18 cellular contexts compared by ENCODE assay signal in the genomic region with DNA sequence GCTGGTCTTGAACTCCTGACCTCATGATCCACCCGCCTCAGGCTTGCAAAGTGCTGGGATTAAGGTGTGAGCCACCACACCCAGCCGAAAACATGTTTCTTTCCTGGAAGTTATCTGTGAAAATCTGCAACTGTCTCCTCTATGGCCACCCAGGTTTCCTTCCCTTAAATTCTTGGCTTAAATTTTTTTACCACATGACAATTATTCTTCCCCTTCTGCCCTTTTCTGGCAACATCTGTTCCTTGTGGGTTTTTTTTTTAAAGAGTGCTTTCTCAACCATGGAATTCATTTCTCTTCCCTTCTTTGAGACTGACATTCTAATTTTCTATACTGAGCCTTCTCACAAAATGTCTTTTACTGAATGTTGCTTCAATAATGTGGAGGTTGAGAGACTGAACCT. TPM values are rescaled to one million over a fixed set of nuclear protein-coding genes. Genes with fewer than 3 reads are reported as not detected.
DNase-seq lines count a peak whose midpoint lies in the region; ATAC-seq and TF ChIP-seq lines count a peak whose summit lies in the region.
"Had no signal": no experiment of that assay in that cellular context is flagged by ENCODE, and none has a peak within 500 bp of the region (broad histone marks: within the 10 kb centered on the region; RNA-seq: fewer than 3 reads in every experiment).

No MANE protein-coding gene starts in this region.

- no peak for TF ChIP-seq POLR2A in adrenal gland (IDR thresholded peaks at IDR 0.05)

- DNase-seq in AG20443 (ENCODE audit: low spot score) (peak; percentile 12), KG1 (lab: John Stamatoyannopoulos, UW) (peak; percentile 59), chondrocyte (ENCODE audit: low spot score) (no peak), glutamatergic neuron (no peak), NCI-H2029 treated with DMSO at 0.1 percent for 48 hours (lab: John Stamatoyannopoulos, UW) (no peak), adrenal gland (no peak)
- DNase-seq in activated naive CD8-positive, alpha-beta T cell treated with anti-CD3 and anti-CD28 coated beads for 36 hours = no peak
- DNase-seq: AML-193; CD8-positive, alpha-beta T cell; H7; Karpas-422; NCI-H1417 treated with DMSO at 0.1 percent for 48 hours; NCI-H2029; NCI-H226; OCI-M1; RPMI8226 had no signal

- WGBS in adrenal gland, 4 donors = 38 to 63% (median 49%) methylated on average over 2 of the region's 2 CpGs

- H3K4me3 ChIP-seq in adrenal gland = no peak overlapping the region

- TF ChIP-seq CTCF in chondrocyte (IDR thresholded peaks at IDR 0.05) = no peak
- TF ChIP-seq CTCF in glutamatergic neuron (IDR thresholded peaks at IDR 0.05; ENCODE audit: partially characterized antibody, unreplicated experiment) = no peak
- no peak for TF ChIP-seq CTCF in adrenal gland (IDR thresholded peaks at IDR 0.05)

- H3K36me3 ChIP-seq in adrenal gland (replicated peaks in 1 of 2) = no peaks in the 10 kb centered on the region

- ATAC-seq in GM18867 (IDR thresholded peaks at IDR 0.05; ENCODE audit: unreplicated experiment) = no peak
- ATAC-seq: CD8-positive, alpha-beta T cell; HepG2 had no signal

- intact Hi-C loops in adrenal gland (cut with DNase I) = no loop called here

- H3K36me3 Mint-ChIP-seq in chondrocyte (ENCODE audit: low read depth) (peaks cover 5% of the 10 kb centered on the region), glutamatergic neuron (ENCODE audit: unreplicated experiment) (peaks cover 25% of the 10 kb centered on the region)
- H3K36me3 Mint-ChIP-seq in activated naive CD8-positive, alpha-beta T cell treated with anti-CD3 and anti-CD28 coated beads for 36 hours = peaks cover 2% of the 10 kb centered on the region
- H3K36me3 Mint-ChIP-seq: CD8-positive, alpha-beta T cell had no signal

- peaks cover 6% of the 10 kb centered on the region for H3K27me3 ChIP-seq in adrenal gland

- H3K9me3 ChIP-seq in adrenal gland (replicated peaks in 1 of 3) = no peaks in the 10 kb centered on the region

- H3K27ac Mint-ChIP-seq in chondrocyte (ENCODE audit: unreplicated experiment) = peak overlapping the region; percentile 34
- peak overlapping the region; percentile 19 for H3K27ac Mint-ChIP-seq in glutamatergic neuron (ENCODE audit: unreplicated experiment)
- H3K27ac Mint-ChIP-seq in activated naive CD8-positive, alpha-beta T cell treated with anti-CD3 and anti-CD28 coated beads for 36 hours = no peak overlapping the region
- H3K27ac Mint-ChIP-seq: CD8-positive, alpha-beta T cell had no signal

- no peak overlapping the region for H3K4me3 Mint-ChIP-seq in chondrocyte (ENCODE audit: unreplicated experiment)
- no peak overlapping the region for H3K4me3 Mint-ChIP-seq in glutamatergic neuron (ENCODE audit: unreplicated experiment)
- no peak overlapping the region for H3K4me3 Mint-ChIP-seq in activated naive CD8-positive, alpha-beta T cell treated with anti-CD3 and anti-CD28 coated beads for 36 hours
- H3K4me3 Mint-ChIP-seq: CD8-positive, alpha-beta T cell had no signal

- no peak overlapping the region for H3K27ac ChIP-seq in adrenal gland

- no peaks in the 10 kb centered on the region for H3K27me3 Mint-ChIP-seq in chondrocyte (ENCODE audit: low read depth)
- no peaks in the 10 kb centered on the region for H3K27me3 Mint-ChIP-seq in glutamatergic neuron (ENCODE audit: unreplicated experiment)
- peaks cover 20% of the 10 kb centered on the region for H3K27me3 Mint-ChIP-seq in activated naive CD8-positive, alpha-beta T cell treated with anti-CD3 and anti-CD28 coated beads for 36 hours

- H3K9me3 Mint-ChIP-seq in chondrocyte (ENCODE audit: low read depth) (peaks cover 31% of the 10 kb centered on the region), glutamatergic neuron (ENCODE audit: unreplicated experiment) (peaks cover 7% of the 10 kb centered on the region)
- peaks cover 15% of the 10 kb centered on the region for H3K9me3 Mint-ChIP-seq in activated naive CD8-positive, alpha-beta T cell treated with anti-CD3 and anti-CD28 coated beads for 36 hours

- H3K4me1 ChIP-seq in adrenal gland (replicated peaks in 1 of 2) = no peaks in the 10 kb centered on the region

- peaks cover 24% of the 10 kb centered on the region for H3K4me1 Mint-ChIP-seq in chondrocyte (ENCODE audit: low read depth)
- peaks cover 2% of the 10 kb centered on the region for H3K4me1 Mint-ChIP-seq in glutamatergic neuron (ENCODE audit: low read depth, unreplicated experiment)
- H3K4me1 Mint-ChIP-seq in activated naive CD8-positive, alpha-beta T cell treated with anti-CD3 and anti-CD28 coated beads for 36 hours = no peaks in the 10 kb centered on the region

RNA-seq across cellular contexts. Expression of gene DOK5, which starts 59.7 kb away (rescaled TPM):
- total RNA-seq in chondrocyte = 8.7 to 14.3 TPM (median 9.0 TPM) in 3 replicates
- total RNA-seq in glutamatergic neuron (ENCODE audit: unreplicated experiment) = 30.8 TPM
- 1 to 10 TPM; 3.9 to 4.1 TPM for total RNA-seq in activated naive CD8-positive, alpha-beta T cell treated with anti-CD3 and anti-CD28 coated beads for 36 hours
- total RNA-seq in adrenal gland = 1 to 10 TPM in 3 of 8 donors, under 1 TPM in 4, not detected in 1; 0.29 to 1.9 (median 0.81) TPM
- polyA plus RNA-seq in adrenal gland = 1 to 10 TPM; 1.2 to 2.0 (median 1.4) TPM
- total RNA-seq: CD8-positive, alpha-beta T cell; HepG2 had no signal
- polyA plus RNA-seq: HepG2 had no signal

Comparison
In these comparisons a context has a peak if more than half of its experiments do, and no peak if none do; other contexts are left out.
1. DNase-seq: peak in AG20443 (single experiment) and KG1 (single experiment); none in chondrocyte (single experiment), glutamatergic neuron (single experiment), NCI-H2029 treated with DMSO at 0.1 percent for 48 hours (single experiment), activated naive CD8-positive, alpha-beta T cell treated with anti-CD3 and anti-CD28 coated beads for 36 hours (single experiment) and adrenal gland (0 of 7).